Comparison of ENCODE assay signal across 1 cellular context in genomic region chr12:10154145-10154496, GRCh38.
TF ChIP-seq lines count a peak whose summit lies in the region.

No MANE protein-coding gene starts in this region.

TF ChIP-seq in IMR-90, 13 proteins besides CTCF, POLR2A, EP300 and RAD21:
- TF ChIP-seq ELK1 (IDR thresholded peaks at IDR 0.05; ENCODE audit: borderline replicate concordance, low read depth, low read length), result no peak
- TF ChIP-seq RFX5 (IDR thresholded peaks at IDR 0.05; ENCODE audit: low read depth, low read length), result no peak
- TF ChIP-seq SMC3 (IDR thresholded peaks at IDR 0.05; ENCODE audit: low read depth, low read length), result no peak
- no peak for TF ChIP-seq MXI1 (IDR thresholded peaks at IDR 0.05; ENCODE audit: borderline replicate concordance, low read depth, low read length)
- TF ChIP-seq BHLHE40 (IDR thresholded peaks at IDR 0.05; ENCODE audit: low read depth, low read length), result no peak
- TF ChIP-seq NFE2L2 (IDR thresholded peaks at IDR 0.05; ENCODE audit: low read depth, low read length), result no peak
- no peak for TF ChIP-seq CHD1 (IDR thresholded peaks at IDR 0.05; ENCODE audit: low read depth, low read length)
- no peak for TF ChIP-seq MAZ (IDR thresholded peaks at IDR 0.05; ENCODE audit: borderline replicate concordance, low read depth, low read length)
- no peak for TF ChIP-seq CEBPB (IDR thresholded peaks at IDR 0.05; ENCODE audit: low read depth, low read length)
- no peak for TF ChIP-seq RCOR1 (IDR thresholded peaks at IDR 0.05; ENCODE audit: insufficient replicate concordance, low read length)
- no peak for TF ChIP-seq FOS (IDR thresholded peaks at IDR 0.05; ENCODE audit: low read depth, low read length)
- TF ChIP-seq, protein P1, sequence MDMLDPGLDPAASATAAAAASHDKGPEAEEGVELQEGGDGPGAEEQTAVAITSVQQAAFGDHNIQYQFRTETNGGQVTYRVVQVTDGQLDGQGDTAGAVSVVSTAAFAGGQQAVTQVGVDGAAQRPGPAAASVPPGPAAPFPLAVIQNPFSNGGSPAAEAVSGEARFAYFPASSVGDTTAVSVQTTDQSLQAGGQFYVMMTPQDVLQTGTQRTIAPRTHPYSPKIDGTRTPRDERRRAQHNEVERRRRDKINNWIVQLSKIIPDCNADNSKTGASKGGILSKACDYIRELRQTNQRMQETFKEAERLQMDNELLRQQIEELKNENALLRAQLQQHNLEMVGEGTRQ (IDR thresholded peaks at IDR 0.05; ENCODE audit: low read depth, low read length), result no peak
- TF ChIP-seq MAFK (IDR thresholded peaks at IDR 0.05; ENCODE audit: low read depth, low read length), result no peak
